In the genomic region with DNA sequence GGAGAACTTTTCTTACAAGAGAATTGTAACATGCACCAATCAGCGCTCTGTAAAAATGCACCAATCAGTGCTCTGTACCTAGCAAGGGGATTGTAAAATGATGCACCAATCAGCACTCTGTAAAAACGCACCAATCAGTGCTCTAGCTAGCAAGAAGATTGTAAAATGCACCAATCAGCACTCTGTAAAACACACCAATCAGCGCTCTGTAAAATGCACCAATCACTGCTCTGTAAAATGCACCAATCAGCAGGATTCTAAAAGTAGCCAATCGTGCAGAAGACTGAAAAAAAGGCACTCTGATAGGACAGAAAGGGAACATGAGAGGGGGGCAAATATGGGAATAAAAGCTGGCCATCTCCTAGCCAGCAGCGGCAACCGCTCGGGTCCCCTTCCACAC, we compare ENCODE assay signal across 25 cellular contexts.
DNase-seq lines count a peak whose midpoint lies in the region; ATAC-seq, FAIRE-seq and TF ChIP-seq lines count a peak whose summit lies in the region.
"Had no signal": no experiment of that assay in that cellular context is flagged by ENCODE, and none has a peak within 500 bp of the region (broad histone marks: within the 10 kb centered on the region; RNA-seq: fewer than 3 reads in every experiment).

No MANE protein-coding gene starts in this region.

- TF ChIP-seq CTCF in A549 (IDR thresholded peaks at IDR 0.05): no peak
- TF ChIP-seq CTCF in K562 (IDR thresholded peaks at IDR 0.05 in 2 of 3, conservative IDR thresholded peaks at IDR 0.05 in 1 of 3; ENCODE audit: insufficient read depth in 2 of 3, low read depth in 1 of 3, low read length in 3 of 3): no peak
- TF ChIP-seq CTCF in testis (IDR thresholded peaks at IDR 0.05): no peak
- no peak for TF ChIP-seq CTCF in GM10266 (IDR thresholded peaks at IDR 0.05; ENCODE audit: control insufficient read depth, insufficient read depth, low read depth, missing control alignments)

- no peak for DNase-seq in A549 (ENCODE audit: low read depth in 1 of 2, low spot score in 1 of 2)
- no peak for DNase-seq in K562 (ENCODE audit: extremely low read depth in 1 of 4, low spot score in 3 of 4)
- peak; percentile 53 for DNase-seq in mesenteric fat pad (ENCODE audit: low spot score)
- peak; percentile 65 for DNase-seq in testis
- no peak for DNase-seq in NCI-H82 (lab: John Stamatoyannopoulos, UW)
- no peak for DNase-seq in GM10266 (ENCODE audit: extremely low spot score)
- DNase-seq in T-helper 1 cell: no peak
- DNase-seq: ACHN; BE2C; C1 segment of cervical spinal cord; CD4-positive, alpha-beta memory T cell; CD4-positive, CD25-positive, alpha-beta regulatory T cell; CD8-positive, alpha-beta memory T cell; COR-L47; DMS 273 treated with DMSO at 0.1 percent for 48 hours; DMS153; DMS53; DMS79; DND-41; EL; GDM1 had no signal

- H3K9me1 ChIP-seq in K562 (ENCODE audit: control insufficient read depth, insufficient read depth, low read length): no peaks in the 10 kb centered on the region

- CTCF ChIA-PET in A549 (lab: Yijun Ruan, JAX) (interaction anchor here (1.1 to 16.0 kb wide), 5 partner anchors 10 to 802 kb away, joined by 3 to 155 read pairs (median 26); no protein-coding TSS in a partner anchor), K562 (lab: Yijun Ruan, JAX; ENCODE audit: low intra/inter-chr PET ratio) (no interaction called here)

- H3K36me3 ChIP-seq in K562 (ENCODE audit: control insufficient read depth, insufficient read depth, low read length): no peaks in the 10 kb centered on the region
- no peaks in the 10 kb centered on the region for H3K36me3 ChIP-seq in testis (ENCODE audit: low read depth, missing control alignments)
- H3K36me3 ChIP-seq: BE2C, BLaER1 had no signal

- POLR2A ChIA-PET in A549 (lab: Yijun Ruan, JAX) (no interaction called here), K562 (lab: Yijun Ruan, JAX) (no interaction called here)

- H3K4me3 ChIP-seq in A549: no peak overlapping the region
- H3K4me3 ChIP-seq in K562: no peak overlapping the region
- H3K4me3 ChIP-seq in testis: peak overlapping the region in 1 of 2 donors; percentile 21
- H3K4me3 ChIP-seq: BLaER1 had no signal

- no peaks in the 10 kb centered on the region for H4K20me1 ChIP-seq in K562 (replicated peaks; ENCODE audit: control insufficient read depth, insufficient read depth, low read length)
- H4K20me1 ChIP-seq: BLaER1 had no signal

- no peak overlapping the region for H3K9ac ChIP-seq in K562 (ENCODE audit: insufficient read depth in 1 of 2, low read depth in 2 of 2, low read length in 2 of 2)
- H3K9ac ChIP-seq: BLaER1 had no signal

- ATAC-seq in A549 (no peak), K562 (no peak)

- TF ChIP-seq POLR2A in A549 (IDR thresholded peaks at IDR 0.05; ENCODE audit: low read length): no peak
- no peak for TF ChIP-seq POLR2A in K562 (conservative IDR thresholded peaks at IDR 0.05)
- TF ChIP-seq POLR2A in testis (IDR thresholded peaks at IDR 0.05): no peak

- intact Hi-C loops in K562 (cut with micrococcal nuclease): no loop called here
- intact Hi-C loops in testis (cut with DNase I; ENCODE audit: low total_unique reads): no loop called here

- no peak for TF ChIP-seq EP300 in A549 (IDR thresholded peaks at IDR 0.05)
- TF ChIP-seq EP300 in K562 (IDR thresholded peaks at IDR 0.05; ENCODE audit: low read length): no peak

- H3K4me2 ChIP-seq in A549 (no peak overlapping the region), K562 (ENCODE audit: insufficient read depth, low read length) (no peak overlapping the region)
- H3K4me2 ChIP-seq: BLaER1 had no signal

- no peaks in the 10 kb centered on the region for H3K27me3 ChIP-seq in K562 (ENCODE audit: control insufficient read depth in 2 of 2, insufficient read depth in 2 of 2, low read length in 2 of 2)
- no peaks in the 10 kb centered on the region for H3K27me3 ChIP-seq in testis
- H3K27me3 ChIP-seq: BE2C, BLaER1 had no signal

- H3K4me1 ChIP-seq in A549 (0 out of 3 replicates have a peak, but pooled peaks cover 4% of the 10 kb centered on the region), K562 (replicated peaks in 1 of 2; ENCODE audit: control insufficient read depth in 2 of 2, insufficient read depth in 2 of 2, low read length in 2 of 2) (peaks cover 6 to 9% of the 10 kb centered on the region in 2 experiments; a peak in 4 of 5 replicates), testis (peaks cover 7% of the 10 kb centered on the region)
- H3K4me1 ChIP-seq: BE2C had no signal

- BruUV-seq in K562 (replicated peaks; lab: Mats Ljungman, UMichigan): no TSS peak

- H3K9me3 ChIP-seq in A549 (no peaks in the 10 kb centered on the region), K562 (replicated peaks; ENCODE audit: control insufficient read depth, insufficient read depth, low read depth, low read length) (peaks cover 2% of the 10 kb centered on the region; the same call in 1 of the 2 replicates), testis (no peaks in the 10 kb centered on the region)
- H3K9me3 ChIP-seq: BE2C had no signal

- in situ Hi-C loops in K562 (cut with MboI): no loop called here

- no peak for TF ChIP-seq RAD21 in A549 (conservative IDR thresholded peaks at IDR 0.05 in 1 of 2, IDR thresholded peaks at IDR 0.05 in 1 of 2)
- TF ChIP-seq RAD21 in K562 (CRISPR knock-in tag; conservative IDR thresholded peaks at IDR 0.05 in 1 of 2, IDR thresholded peaks at IDR 0.05 in 1 of 2): no peak

- FAIRE-seq in A549 (lab: Jason Lieb, UNC) (no peak), K562 (lab: Jason Lieb, UNC) (no peak)
- FAIRE-seq: GM12891, GM19239 had no signal

- 70% methylated on average over 7 of the region's 7 CpGs for WGBS in A549 (ENCODE audit: missing lambda C conversion rate)
- 41% methylated on average over 7 of the region's 7 CpGs for WGBS in K562 (ENCODE audit: insufficient coverage, low coverage, missing lambda C conversion rate)
- WGBS in testis, 2 donors: 66 to 79% methylated on average over 7 of the region's 7 CpGs

- H2AFZ ChIP-seq in K562 (ENCODE audit: low read depth, low read length): no peak overlapping the region

- no peak overlapping the region for H3K27ac ChIP-seq in A549
- H3K27ac ChIP-seq in K562 (ENCODE audit: extremely low read depth, low read depth, low read length): no peak overlapping the region
- no peak overlapping the region for H3K27ac ChIP-seq in testis
- H3K27ac ChIP-seq: 22Rv1, BLaER1 had no signal

- no peaks in the 10 kb centered on the region for H3K79me2 ChIP-seq in K562 (ENCODE audit: control insufficient read depth, insufficient read depth, low read length)

TF ChIP-seq in A549, 52 proteins besides CTCF, POLR2A, EP300 and RAD21 (continues in another document):
- TF ChIP-seq CHD4 (IDR thresholded peaks at IDR 0.05; ENCODE audit: borderline replicate concordance) (no peak), MAFK (IDR thresholded peaks at IDR 0.05; ENCODE audit: partially characterized antibody) (peak; percentile 58), ZNF302 (CRISPR knock-in tag; IDR thresholded peaks at IDR 0.05) (no peak)
- TF ChIP-seq, protein P1, sequence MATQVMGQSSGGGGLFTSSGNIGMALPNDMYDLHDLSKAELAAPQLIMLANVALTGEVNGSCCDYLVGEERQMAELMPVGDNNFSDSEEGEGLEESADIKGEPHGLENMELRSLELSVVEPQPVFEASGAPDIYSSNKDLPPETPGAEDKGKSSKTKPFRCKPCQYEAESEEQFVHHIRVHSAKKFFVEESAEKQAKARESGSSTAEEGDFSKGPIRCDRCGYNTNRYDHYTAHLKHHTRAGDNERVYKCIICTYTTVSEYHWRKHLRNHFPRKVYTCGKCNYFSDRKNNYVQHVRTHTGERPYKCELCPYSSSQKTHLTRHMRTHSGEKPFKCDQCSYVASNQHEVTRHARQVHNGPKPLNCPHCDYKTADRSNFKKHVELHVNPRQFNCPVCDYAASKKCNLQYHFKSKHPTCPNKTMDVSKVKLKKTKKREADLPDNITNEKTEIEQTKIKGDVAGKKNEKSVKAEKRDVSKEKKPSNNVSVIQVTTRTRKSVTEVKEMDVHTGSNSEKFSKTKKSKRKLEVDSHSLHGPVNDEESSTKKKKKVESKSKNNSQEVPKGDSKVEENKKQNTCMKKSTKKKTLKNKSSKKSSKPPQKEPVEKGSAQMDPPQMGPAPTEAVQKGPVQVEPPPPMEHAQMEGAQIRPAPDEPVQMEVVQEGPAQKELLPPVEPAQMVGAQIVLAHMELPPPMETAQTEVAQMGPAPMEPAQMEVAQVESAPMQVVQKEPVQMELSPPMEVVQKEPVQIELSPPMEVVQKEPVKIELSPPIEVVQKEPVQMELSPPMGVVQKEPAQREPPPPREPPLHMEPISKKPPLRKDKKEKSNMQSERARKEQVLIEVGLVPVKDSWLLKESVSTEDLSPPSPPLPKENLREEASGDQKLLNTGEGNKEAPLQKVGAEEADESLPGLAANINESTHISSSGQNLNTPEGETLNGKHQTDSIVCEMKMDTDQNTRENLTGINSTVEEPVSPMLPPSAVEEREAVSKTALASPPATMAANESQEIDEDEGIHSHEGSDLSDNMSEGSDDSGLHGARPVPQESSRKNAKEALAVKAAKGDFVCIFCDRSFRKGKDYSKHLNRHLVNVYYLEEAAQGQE (IDR thresholded peaks at IDR 0.05): no peak

TF ChIP-seq in K562, 482 proteins besides CTCF, POLR2A, EP300 and RAD21:
- TF ChIP-seq TAF9B (IDR thresholded peaks at IDR 0.05; ENCODE audit: partially characterized antibody): no peak
- TF ChIP-seq, protein P2, sequence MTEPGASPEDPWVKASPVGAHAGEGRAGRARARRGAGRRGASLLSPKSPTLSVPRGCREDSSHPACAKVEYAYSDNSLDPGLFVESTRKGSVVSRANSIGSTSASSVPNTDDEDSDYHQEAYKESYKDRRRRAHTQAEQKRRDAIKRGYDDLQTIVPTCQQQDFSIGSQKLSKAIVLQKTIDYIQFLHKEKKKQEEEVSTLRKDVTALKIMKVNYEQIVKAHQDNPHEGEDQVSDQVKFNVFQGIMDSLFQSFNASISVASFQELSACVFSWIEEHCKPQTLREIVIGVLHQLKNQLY (CRISPR knock-in tag; conservative IDR thresholded peaks at IDR 0.05): no peak
- TF ChIP-seq ZNF316 (IDR thresholded peaks at IDR 0.05): peak; percentile 54; the same call in 1 of the 2 replicates
- no peak for TF ChIP-seq MTA1 (IDR thresholded peaks at IDR 0.05; ENCODE audit: borderline replicate concordance)
- no peak for TF ChIP-seq BACH1 (tag; IDR thresholded peaks at IDR 0.05)
- peak; percentile 11 for TF ChIP-seq RBM25 (IDR thresholded peaks at IDR 0.05; ENCODE audit: low read depth, low read length, severe bottlenecking)
- peak; percentile 27 for TF ChIP-seq ASH1L (IDR thresholded peaks at IDR 0.05; ENCODE audit: borderline replicate concordance, low read depth, partially characterized antibody)
TF ChIP-seq in K562: peak in this region for 3.

Comparison
In these comparisons a context has a peak if more than half of its experiments do, and no peak if none do; other contexts are left out.
1. DNase-seq: peak in mesenteric fat pad (single experiment) and testis (single experiment); none in A549 (0 of 2), K562 (0 of 4), NCI-H82 (single experiment), GM10266 (single experiment) and T-helper 1 cell (0 of 5).